8 cellular contexts compared by ENCODE assay signal in genomic region chr3:125437631-125438435, GRCh38.
A peak's percentile ranks its signal among the peaks of the same experiment; 100 is the strongest.
DNase-seq lines count a peak whose midpoint lies in the region; ATAC-seq, FAIRE-seq and TF ChIP-seq lines count a peak whose summit lies in the region.

No MANE protein-coding gene starts in this region.

- H3K9ac ChIP-seq in HCT116 (ENCODE audit: low read length) (no peak overlapping the region), astrocyte (ENCODE audit: low read length) (no peak overlapping the region)

- H3K4me2 ChIP-seq in HCT116 (ENCODE audit: low read length): no peak overlapping the region
- no peak overlapping the region for H3K4me2 ChIP-seq in astrocyte (ENCODE audit: low read length)

- H3K36me3 ChIP-seq in BJ (ENCODE audit: control insufficient read depth, insufficient read depth, low read length) (no peaks in the 10 kb centered on the region), HCT116 (ENCODE audit: control insufficient read depth in 1 of 2, insufficient read depth in 2 of 2, low read length in 2 of 2) (no peaks in the 10 kb centered on the region), astrocyte (ENCODE audit: insufficient read depth, low read length) (no peaks in the 10 kb centered on the region), gastrocnemius medialis (no peaks in the 10 kb centered on the region)

- no peak overlapping the region for H3K27ac Mint-ChIP-seq in astrocyte (ENCODE audit: unreplicated experiment)

- ATAC-seq in HCT116: peak; percentile 81
- ATAC-seq in gastrocnemius medialis: peak in 1 of 2 donors; percentile 53
- ATAC-seq in GM18868 (IDR thresholded peaks at IDR 0.05; ENCODE audit: unreplicated experiment): no peak
- ATAC-seq in HG02610 (IDR thresholded peaks at IDR 0.05; ENCODE audit: unreplicated experiment): no peak

- TF ChIP-seq RAD21 in HCT116 (IDR thresholded peaks at IDR 0.05; ENCODE audit: low read depth): peak; percentile 87

- no TSS peak for BruUV-seq in HCT116 (replicated peaks; lab: Mats Ljungman, UMichigan)

- no peak overlapping the region for H3K27ac ChIP-seq in HCT116 (ENCODE audit: low read depth, low read length)
- H3K27ac ChIP-seq in astrocyte (ENCODE audit: low read depth, low read length): no peak overlapping the region
- no peak overlapping the region for H3K27ac ChIP-seq in gastrocnemius medialis

- H2AFZ ChIP-seq in HCT116 (ENCODE audit: low read depth, low read length, poor library complexity, severe bottlenecking): peak overlapping the region; percentile 3
- no peak overlapping the region for H2AFZ ChIP-seq in astrocyte (ENCODE audit: low read depth, low read length)

- H3K9me3 Mint-ChIP-seq in astrocyte (ENCODE audit: unreplicated experiment): peaks cover under 1% of the 10 kb centered on the region

- H3K4me1 Mint-ChIP-seq in astrocyte (ENCODE audit: low read depth, unreplicated experiment): no peaks in the 10 kb centered on the region

- TF ChIP-seq CTCF in BJ (IDR thresholded peaks at IDR 0.05; ENCODE audit: insufficient read depth, low read depth, low read length) (peak; percentile 95), HCT116 (IDR thresholded peaks at IDR 0.05 in 2 of 3, conservative IDR thresholded peaks at IDR 0.05 in 1 of 3; ENCODE audit: borderline replicate concordance in 1 of 3, insufficient read depth in 1 of 3, low read depth in 2 of 3, low read length in 2 of 3) (peak; percentile 83 to 97 (median 96)), astrocyte (IDR thresholded peaks at IDR 0.05; ENCODE audit: insufficient read depth, low read depth, low read length) (peak; percentile 97), gastrocnemius medialis (IDR thresholded peaks at IDR 0.05 in 4 of 5, conservative IDR thresholded peaks at IDR 0.05 in 1 of 5) (peak; percentile 84 to 97 (median 89))

- FAIRE-seq in astrocyte (lab: Jason Lieb, UNC): no peak

- H3K4me1 ChIP-seq in HCT116 (ENCODE audit: control insufficient read depth in 1 of 2, insufficient read depth in 2 of 2, low read length in 2 of 2): no peaks in the 10 kb centered on the region
- H3K4me1 ChIP-seq in astrocyte (ENCODE audit: insufficient read depth, low read length): no peaks in the 10 kb centered on the region
- H3K4me1 ChIP-seq in gastrocnemius medialis: no peaks in the 10 kb centered on the region

- POLR2A ChIA-PET in BJ (lab: Charles Lee) (no interaction called here), HCT116 (lab: Charles Lee) (no interaction called here)

- TF ChIP-seq POLR2A in HCT116 (IDR thresholded peaks at IDR 0.05; ENCODE audit: borderline replicate concordance, extremely low read depth, insufficient read depth, insufficient read length): no peak
- no peak for TF ChIP-seq POLR2A in gastrocnemius medialis (IDR thresholded peaks at IDR 0.05)

- H3K27me3 ChIP-seq in BJ (ENCODE audit: control insufficient read depth, insufficient read depth, low read length) (no peaks in the 10 kb centered on the region), HCT116 (ENCODE audit: insufficient read depth, low read length) (no peaks in the 10 kb centered on the region), astrocyte (ENCODE audit: insufficient read depth, low read length) (no peaks in the 10 kb centered on the region), gastrocnemius medialis (no peaks in the 10 kb centered on the region)

- DNase-seq in BJ (ENCODE audit: low read depth) (no peak), HCT116 (ENCODE audit: low read depth, low spot score) (peak; percentile 29), T-helper 1 cell (peak in 4 of 5 donors; percentile 34 to 57 (median 42)), astrocyte (ENCODE audit: low read depth) (no peak), hepatic stellate cell (ENCODE audit: low spot score) (peak; percentile 48), gastrocnemius medialis (peak; percentile 5 to 18)

- H3K9me3 ChIP-seq in HCT116 (ENCODE audit: control insufficient read depth in 1 of 2, insufficient read depth in 1 of 2, low read depth in 1 of 2, low read length in 2 of 2) (no peaks in the 10 kb centered on the region), astrocyte (ENCODE audit: insufficient read depth, low read depth, low read length) (no peaks in the 10 kb centered on the region), gastrocnemius medialis (peaks cover 0 to 1% (median 0%) of the 10 kb centered on the region in 3 donors)

- intact Hi-C loops in HCT116 (cut with micrococcal nuclease): loop anchor here (1.0 to 5.0 kb wide), 5 partner anchors 147 to 676 kb away; no protein-coding TSS in a partner anchor
- intact Hi-C loops in gastrocnemius medialis (cut with DNase I; ENCODE audit: low total_unique reads): loop anchor here (1.0 to 5.0 kb wide), 2 partner anchors 443 to 511 kb away; no protein-coding TSS in a partner anchor

- H3K79me2 ChIP-seq in HCT116 (ENCODE audit: insufficient read depth, low read length): no peaks in the 10 kb centered on the region
- H3K79me2 ChIP-seq in astrocyte (ENCODE audit: insufficient read depth, low read length): no peaks in the 10 kb centered on the region

- no peak overlapping the region for H3K4me3 Mint-ChIP-seq in astrocyte (ENCODE audit: unreplicated experiment)

- RAD21 ChIA-PET in HCT116 (lab: Charles Lee; ENCODE audit: low non-redundant PET in 1 of 2, low total read pairs in 2 of 2, uncharacterized antibody in 2 of 2, unreplicated experiment in 2 of 2): no interaction called here

- H3K36me3 Mint-ChIP-seq in astrocyte (ENCODE audit: low read depth, unreplicated experiment): no peaks in the 10 kb centered on the region

- in situ Hi-C loops in gastrocnemius medialis (cut with MboI; ENCODE audit: low sequenced_read_pairs in 4 of 4): loop anchor here in 3 of 4 donors (5.0 to 10.0 kb wide), 3 partner anchors 443 to 513 kb away; no protein-coding TSS in a partner anchor

- H4K20me1 ChIP-seq in HCT116 (ENCODE audit: insufficient read depth): no peaks in the 10 kb centered on the region
- no peaks in the 10 kb centered on the region for H4K20me1 ChIP-seq in astrocyte (ENCODE audit: insufficient read depth, low read length)

- CTCF ChIA-PET in BJ (lab: Yijun Ruan, JAX) (interaction anchor here (0.7 to 6.8 kb wide), 13 partner anchors 9 to 510 kb away, joined by 3 to 26 read pairs (median 3); no protein-coding TSS in a partner anchor), HCT116 (lab: Charles Lee) (interaction anchor here (1.0 kb wide), 2 partner anchors 288 to 443 kb away, joined by 4 to 6 read pairs; no protein-coding TSS in a partner anchor)

- H3K4me3 ChIP-seq in BJ (ENCODE audit: low read depth, low read length) (no peak overlapping the region), HCT116 (replicated peaks in 1 of 2; ENCODE audit: low read depth in 1 of 2, low read length in 2 of 2) (no peak overlapping the region), astrocyte (ENCODE audit: insufficient read depth, low read depth, low read length) (no peak overlapping the region), gastrocnemius medialis (no peak overlapping the region)

- H3K27me3 Mint-ChIP-seq in astrocyte (ENCODE audit: low read depth, unreplicated experiment): peaks cover 4% of the 10 kb centered on the region

- H3K9me2 ChIP-seq in HCT116 (ENCODE audit: insufficient read depth): no peaks in the 10 kb centered on the region

TF ChIP-seq in HCT116, 20 proteins besides CTCF, POLR2A, EP300 and RAD21:
- no peak for TF ChIP-seq MAX (IDR thresholded peaks at IDR 0.05)
- no peak for TF ChIP-seq EGR1 (IDR thresholded peaks at IDR 0.05; ENCODE audit: low read depth)
- no peak for TF ChIP-seq TCF7L2 (IDR thresholded peaks at IDR 0.05; ENCODE audit: borderline replicate concordance, extremely low read depth, insufficient read depth, insufficient read length)
- no peak for TF ChIP-seq REST (IDR thresholded peaks at IDR 0.05; ENCODE audit: low read depth)
- no peak for TF ChIP-seq EZH2 (IDR thresholded peaks at IDR 0.05)
- no peak for TF ChIP-seq ZFX (IDR thresholded peaks at IDR 0.05)
- TF ChIP-seq SIN3A (IDR thresholded peaks at IDR 0.05; ENCODE audit: low read depth): no peak
- no peak for TF ChIP-seq ELF1 (IDR thresholded peaks at IDR 0.05; ENCODE audit: borderline replicate concordance, low read depth)
- no peak for TF ChIP-seq SRF (IDR thresholded peaks at IDR 0.05; ENCODE audit: low read depth)
- no peak for TF ChIP-seq YY1 (IDR thresholded peaks at IDR 0.05; ENCODE audit: extremely low read depth, insufficient replicate concordance, low read depth, low read length)
- no peak for TF ChIP-seq EZH2phosphoT487 (IDR thresholded peaks at IDR 0.05; ENCODE audit: borderline replicate concordance)
- no peak for TF ChIP-seq FOSL1 (IDR thresholded peaks at IDR 0.05; ENCODE audit: low read depth)
- no peak for TF ChIP-seq ZNF274 (IDR thresholded peaks at IDR 0.05; ENCODE audit: low read depth, low read length)
TF ChIP-seq in HCT116: peak in this region for 0.

Comparison
In these comparisons a context has a peak if more than half of its experiments do, and no peak if none do; other contexts are left out.
1. DNase-seq: peak in HCT116 (single experiment), T-helper 1 cell (4 of 5), hepatic stellate cell (single experiment) and gastrocnemius medialis (2 of 2); none in BJ (single experiment) and astrocyte (single experiment).
2. Peak in every context shown above with its lines, with median percentiles within 50 percentile points of each other: CTCF ChIP-seq.